In genomic region chr16:69180011-69180338, GRCh38 we compare ENCODE assay signal across 11 cellular contexts. TPM values are rescaled to one million over a fixed set of nuclear protein-coding genes. Genes with fewer than 3 reads are reported as not detected.
DNase-seq lines count a peak whose midpoint lies in the region; ATAC-seq and TF ChIP-seq lines count a peak whose summit lies in the region.
"Had no signal": no experiment of that assay in that cellular context is flagged by ENCODE, and none has a peak within 500 bp of the region (broad histone marks: within the 10 kb centered on the region; RNA-seq: fewer than 3 reads in every experiment).

No MANE protein-coding gene starts in this region.

- H3K27me3 ChIP-seq in lower lobe of right lung (ENCODE audit: low read depth): no peaks in the 10 kb centered on the region
- no peaks in the 10 kb centered on the region for H3K27me3 ChIP-seq in spleen (replicated peaks in 1 of 7)
- H3K27me3 ChIP-seq in effector memory CD4-positive, alpha-beta T cell (replicated peaks; ENCODE audit: control insufficient read depth, insufficient read depth, low read length, poor library complexity, severe bottlenecking): no peaks in the 10 kb centered on the region

- H3K4me3 ChIP-seq in lower lobe of right lung (no peak overlapping the region), spleen (no peak overlapping the region)
- H3K4me3 ChIP-seq in effector memory CD4-positive, alpha-beta T cell (ENCODE audit: insufficient read depth, low read depth, low read length, poor library complexity, severe bottlenecking): no peak overlapping the region

- H3K9me3 ChIP-seq in lower lobe of right lung: no peaks in the 10 kb centered on the region
- H3K9me3 ChIP-seq in spleen: no peaks in the 10 kb centered on the region
- no peaks in the 10 kb centered on the region for H3K9me3 ChIP-seq in effector memory CD4-positive, alpha-beta T cell (ENCODE audit: control insufficient read depth, low read length)

- H3K36me3 Mint-ChIP-seq in brain: peaks cover 3% of the 10 kb centered on the region
- H3K36me3 Mint-ChIP-seq in activated naive CD4-positive, alpha-beta T cell treated with anti-CD3 and anti-CD28 coated beads, Interleukin-2, amount 50 U/mL, for 72 hours: peaks cover 0 to 12% of the 10 kb centered on the region in 2 donors

- peak overlapping the region in 2 of 5 experiments; percentile 58 to 75 for H3K4me3 Mint-ChIP-seq in brain

- DNase-seq in lower lobe of right lung (no peak), spleen (no peak), kidney tubule cell (ENCODE audit: low spot score) (no peak), putamen (ENCODE audit: low spot score) (no peak)
- DNase-seq in activated naive CD4-positive, alpha-beta T cell treated with anti-CD3 and anti-CD28 coated beads, Interleukin-2, amount 50 U/mL, for 72 hours (ENCODE audit: low spot score in 2 of 2): no peak
- no peak for DNase-seq in effector memory CD4-positive, alpha-beta T cell
- DNase-seq: activated CD4-positive, CD25-positive, alpha-beta regulatory T cell; NCI-H2171; trophoblast cell had no signal

- H3K27ac ChIP-seq in C4-2B (peak overlapping the region; percentile 84), lower lobe of right lung (peak overlapping the region; percentile 4), spleen (peak overlapping the region in 5 of 8 donors; percentile 47 to 69 (median 65))
- no peak overlapping the region for H3K27ac ChIP-seq in effector memory CD4-positive, alpha-beta T cell (ENCODE audit: insufficient read depth, low read length, poor library complexity, severe bottlenecking)

- intact Hi-C loops in lower lobe of right lung (cut with DNase I) (no loop called here), spleen (cut with DNase I; ENCODE audit: low total_unique reads) (no loop called here)

- TF ChIP-seq CTCF in C4-2B (conservative IDR thresholded peaks at IDR 0.05): no peak
- TF ChIP-seq CTCF in brain (conservative IDR thresholded peaks at IDR 0.05): no peak
- TF ChIP-seq CTCF in lower lobe of right lung (IDR thresholded peaks at IDR 0.05): no peak
- TF ChIP-seq CTCF in spleen (IDR thresholded peaks at IDR 0.05 in 8 of 11, conservative IDR thresholded peaks at IDR 0.05 in 3 of 11): no peak

- H3K27ac Mint-ChIP-seq in brain: peak overlapping the region; percentile 27 to 94 (median 91)
- no peak overlapping the region for H3K27ac Mint-ChIP-seq in activated naive CD4-positive, alpha-beta T cell treated with anti-CD3 and anti-CD28 coated beads, Interleukin-2, amount 50 U/mL, for 72 hours

- peaks cover 0 to 2% (median 0%) of the 10 kb centered on the region in 5 experiments for H3K9me3 Mint-ChIP-seq in brain
- H3K9me3 Mint-ChIP-seq in activated naive CD4-positive, alpha-beta T cell treated with anti-CD3 and anti-CD28 coated beads, Interleukin-2, amount 50 U/mL, for 72 hours: no peaks in the 10 kb centered on the region

- TF ChIP-seq POLR2A in spleen (IDR thresholded peaks at IDR 0.05): no peak

- H3K27me3 Mint-ChIP-seq in brain: no peaks in the 10 kb centered on the region

- H3K36me3 ChIP-seq in lower lobe of right lung: no peaks in the 10 kb centered on the region
- no peaks in the 10 kb centered on the region for H3K36me3 ChIP-seq in spleen
- H3K36me3 ChIP-seq in effector memory CD4-positive, alpha-beta T cell (ENCODE audit: control insufficient read depth, insufficient read depth, low read length): no peaks in the 10 kb centered on the region

- peaks cover 31% of the 10 kb centered on the region for H3K4me1 Mint-ChIP-seq in brain

- H3K4me1 ChIP-seq in lower lobe of right lung: peaks cover 29% of the 10 kb centered on the region
- peaks cover 9 to 38% (median 14%) of the 10 kb centered on the region in 6 donors for H3K4me1 ChIP-seq in spleen
- H3K4me1 ChIP-seq in effector memory CD4-positive, alpha-beta T cell (ENCODE audit: control insufficient read depth, insufficient read depth, low read length, poor library complexity, severe bottlenecking): no peaks in the 10 kb centered on the region

- ATAC-seq in lower lobe of right lung: peak; percentile 5 to 19
- ATAC-seq in activated naive CD4-positive, alpha-beta T cell treated with anti-CD3 and anti-CD28 coated beads, Interleukin-2, amount 50 U/mL, for 72 hours: no peak

RNA-seq across cellular contexts. Expression of gene SNTB2, which starts 7.0 kb away (rescaled TPM):
- polyA plus RNA-seq in brain (ENCODE audit: insufficient read depth, low read depth, low replicate concordance) (3.4 TPM), spleen (1 to 10 TPM; 1.9 to 4.4 (median 3.0) TPM)
- total RNA-seq in lower lobe of right lung (36.1 TPM), spleen (10 to 100 TPM; 25.7 to 48.5 (median 31.5) TPM)
- 10 to 100 TPM; 12.7 to 21.2 TPM for total RNA-seq in activated naive CD4-positive, alpha-beta T cell treated with anti-CD3 and anti-CD28 coated beads, Interleukin-2, amount 50 U/mL, for 72 hours

RNA-seq across cellular contexts. Expression of gene UTP4, which starts 47.5 kb away (rescaled TPM):
- polyA plus RNA-seq in brain (ENCODE audit: insufficient read depth, low read depth, low replicate concordance): 36.3 TPM
- 26.4 TPM for total RNA-seq in lower lobe of right lung
- total RNA-seq in spleen: 10 to 100 TPM; 13.7 to 37.9 (median 25.0) TPM
- polyA plus RNA-seq in spleen: 10 to 100 TPM; 12.6 to 16.3 (median 15.4) TPM
- 10 to 100 TPM; 56.0 to 86.7 TPM for total RNA-seq in activated naive CD4-positive, alpha-beta T cell treated with anti-CD3 and anti-CD28 coated beads, Interleukin-2, amount 50 U/mL, for 72 hours

RNA-seq across cellular contexts. Expression of gene CHTF8, which starts 47.6 kb away (rescaled TPM):
- polyA plus RNA-seq in brain (ENCODE audit: insufficient read depth, low read depth, low replicate concordance) (151 TPM), spleen (10 to 100 TPM; 46.9 to 75.3 (median 58.9) TPM)
- total RNA-seq in lower lobe of right lung (126 TPM), spleen (100 to 1,000 TPM in 2 of 7 donors, 10 to 100 TPM in 5; 82.9 to 125 (median 89.2) TPM)
- total RNA-seq in activated naive CD4-positive, alpha-beta T cell treated with anti-CD3 and anti-CD28 coated beads, Interleukin-2, amount 50 U/mL, for 72 hours: 100 to 1,000 TPM in 1 of 2 donors, 10 to 100 TPM in 1; 94.6 to 135 TPM

Comparison
In these comparisons a context has a peak if more than half of its experiments do, and no peak if none do; other contexts are left out.
1. H3K27ac Mint-ChIP-seq: peak in brain (5 of 5); none in activated naive CD4-positive, alpha-beta T cell treated with anti-CD3 and anti-CD28 coated beads, Interleukin-2, amount 50 U/mL, for 72 hours (0 of 2).
2. ATAC-seq: peak in lower lobe of right lung (2 of 2); none in activated naive CD4-positive, alpha-beta T cell treated with anti-CD3 and anti-CD28 coated beads, Interleukin-2, amount 50 U/mL, for 72 hours (0 of 2).